ENCODE assay signal across 6 cellular contexts in the genomic region with DNA sequence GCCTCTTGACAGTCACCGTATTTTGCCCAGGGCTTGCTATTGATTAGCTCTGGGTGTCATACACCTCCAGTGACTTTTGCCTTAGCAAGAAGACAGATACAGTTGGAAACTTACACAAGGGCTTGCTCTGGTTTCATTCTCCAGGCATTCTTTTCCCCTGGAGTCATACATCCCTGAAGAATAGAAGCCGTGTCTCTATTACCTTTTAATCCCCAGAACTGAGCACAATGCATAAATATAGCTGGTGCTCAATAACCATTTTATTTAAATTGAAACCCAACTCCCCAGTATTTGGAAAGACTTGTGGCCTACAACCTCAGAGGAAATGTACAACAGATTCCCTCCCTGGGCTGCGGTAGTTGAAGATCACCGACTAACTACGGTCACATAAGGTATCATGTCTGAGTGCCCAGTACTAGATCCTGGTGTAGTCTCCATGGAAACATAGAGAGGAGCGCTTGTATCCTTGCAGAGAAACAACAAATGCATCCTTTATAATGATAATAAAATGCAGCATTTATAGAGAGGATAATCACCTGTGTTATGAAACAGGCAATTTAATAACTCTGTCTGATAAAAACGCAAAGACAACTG.
"Had no signal": no experiment of that assay in that cellular context is flagged by ENCODE, and none has a peak within 500 bp of the region (broad histone marks: within the 10 kb centered on the region; RNA-seq: fewer than 3 reads in every experiment).

No MANE protein-coding gene starts in this region.

- H3K27ac Mint-ChIP-seq: GM23338, H9, IgD-negative memory B cell had no signal

- H3K9me3 Mint-ChIP-seq: GM23338, H9, IgD-negative memory B cell had no signal

- DNase-seq: H9, HCEC 1CT had no signal

- H3K4me1 Mint-ChIP-seq: GM23338, H9, IgD-negative memory B cell had no signal

- H3K4me3 Mint-ChIP-seq: GM23338, H9, IgD-negative memory B cell had no signal

- ATAC-seq: GM23338, HepG2 had no signal

- H2AFZ ChIP-seq: GM23338 had no signal

- H3K27me3 Mint-ChIP-seq: IgD-negative memory B cell had no signal

- H3K36me3 Mint-ChIP-seq: IgD-negative memory B cell had no signal

- H3K4me3 ChIP-seq: GM23338 had no signal

- H3K4me2 ChIP-seq: GM23338 had no signal

- H3K27ac ChIP-seq: HL-60 had no signal
